1 cellular context compared by ENCODE assay signal in the genomic region with DNA sequence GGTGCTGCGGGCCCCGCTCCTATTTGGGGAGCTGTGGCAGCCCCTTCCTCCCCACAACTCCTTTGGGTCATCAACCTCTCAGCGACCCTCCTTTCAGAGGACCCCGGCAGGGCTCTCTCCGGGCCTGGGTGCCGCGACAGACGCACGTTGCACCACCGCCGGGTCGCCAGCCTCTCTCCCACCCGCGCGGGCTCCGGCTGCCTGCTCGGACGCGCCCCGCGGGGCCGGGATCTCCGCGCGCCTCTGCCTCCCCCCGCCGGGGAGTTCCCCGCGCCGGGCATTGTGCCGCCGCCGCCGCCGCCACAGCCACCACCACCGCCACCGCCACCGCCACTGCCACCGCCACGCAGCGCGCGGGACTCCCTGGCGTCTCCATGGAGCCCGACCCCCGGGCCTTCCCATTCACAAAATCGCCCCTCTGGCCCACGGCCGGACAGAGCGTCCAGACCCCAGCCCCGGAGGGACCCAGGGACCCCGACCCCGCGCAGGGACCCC.
TF ChIP-seq lines count a peak whose summit lies in the region.

No MANE protein-coding gene starts in this region.

TF ChIP-seq in GM23338, 12 proteins besides CTCF, POLR2A, EP300 and RAD21 (continued from another document):
- TF ChIP-seq, protein P1, sequence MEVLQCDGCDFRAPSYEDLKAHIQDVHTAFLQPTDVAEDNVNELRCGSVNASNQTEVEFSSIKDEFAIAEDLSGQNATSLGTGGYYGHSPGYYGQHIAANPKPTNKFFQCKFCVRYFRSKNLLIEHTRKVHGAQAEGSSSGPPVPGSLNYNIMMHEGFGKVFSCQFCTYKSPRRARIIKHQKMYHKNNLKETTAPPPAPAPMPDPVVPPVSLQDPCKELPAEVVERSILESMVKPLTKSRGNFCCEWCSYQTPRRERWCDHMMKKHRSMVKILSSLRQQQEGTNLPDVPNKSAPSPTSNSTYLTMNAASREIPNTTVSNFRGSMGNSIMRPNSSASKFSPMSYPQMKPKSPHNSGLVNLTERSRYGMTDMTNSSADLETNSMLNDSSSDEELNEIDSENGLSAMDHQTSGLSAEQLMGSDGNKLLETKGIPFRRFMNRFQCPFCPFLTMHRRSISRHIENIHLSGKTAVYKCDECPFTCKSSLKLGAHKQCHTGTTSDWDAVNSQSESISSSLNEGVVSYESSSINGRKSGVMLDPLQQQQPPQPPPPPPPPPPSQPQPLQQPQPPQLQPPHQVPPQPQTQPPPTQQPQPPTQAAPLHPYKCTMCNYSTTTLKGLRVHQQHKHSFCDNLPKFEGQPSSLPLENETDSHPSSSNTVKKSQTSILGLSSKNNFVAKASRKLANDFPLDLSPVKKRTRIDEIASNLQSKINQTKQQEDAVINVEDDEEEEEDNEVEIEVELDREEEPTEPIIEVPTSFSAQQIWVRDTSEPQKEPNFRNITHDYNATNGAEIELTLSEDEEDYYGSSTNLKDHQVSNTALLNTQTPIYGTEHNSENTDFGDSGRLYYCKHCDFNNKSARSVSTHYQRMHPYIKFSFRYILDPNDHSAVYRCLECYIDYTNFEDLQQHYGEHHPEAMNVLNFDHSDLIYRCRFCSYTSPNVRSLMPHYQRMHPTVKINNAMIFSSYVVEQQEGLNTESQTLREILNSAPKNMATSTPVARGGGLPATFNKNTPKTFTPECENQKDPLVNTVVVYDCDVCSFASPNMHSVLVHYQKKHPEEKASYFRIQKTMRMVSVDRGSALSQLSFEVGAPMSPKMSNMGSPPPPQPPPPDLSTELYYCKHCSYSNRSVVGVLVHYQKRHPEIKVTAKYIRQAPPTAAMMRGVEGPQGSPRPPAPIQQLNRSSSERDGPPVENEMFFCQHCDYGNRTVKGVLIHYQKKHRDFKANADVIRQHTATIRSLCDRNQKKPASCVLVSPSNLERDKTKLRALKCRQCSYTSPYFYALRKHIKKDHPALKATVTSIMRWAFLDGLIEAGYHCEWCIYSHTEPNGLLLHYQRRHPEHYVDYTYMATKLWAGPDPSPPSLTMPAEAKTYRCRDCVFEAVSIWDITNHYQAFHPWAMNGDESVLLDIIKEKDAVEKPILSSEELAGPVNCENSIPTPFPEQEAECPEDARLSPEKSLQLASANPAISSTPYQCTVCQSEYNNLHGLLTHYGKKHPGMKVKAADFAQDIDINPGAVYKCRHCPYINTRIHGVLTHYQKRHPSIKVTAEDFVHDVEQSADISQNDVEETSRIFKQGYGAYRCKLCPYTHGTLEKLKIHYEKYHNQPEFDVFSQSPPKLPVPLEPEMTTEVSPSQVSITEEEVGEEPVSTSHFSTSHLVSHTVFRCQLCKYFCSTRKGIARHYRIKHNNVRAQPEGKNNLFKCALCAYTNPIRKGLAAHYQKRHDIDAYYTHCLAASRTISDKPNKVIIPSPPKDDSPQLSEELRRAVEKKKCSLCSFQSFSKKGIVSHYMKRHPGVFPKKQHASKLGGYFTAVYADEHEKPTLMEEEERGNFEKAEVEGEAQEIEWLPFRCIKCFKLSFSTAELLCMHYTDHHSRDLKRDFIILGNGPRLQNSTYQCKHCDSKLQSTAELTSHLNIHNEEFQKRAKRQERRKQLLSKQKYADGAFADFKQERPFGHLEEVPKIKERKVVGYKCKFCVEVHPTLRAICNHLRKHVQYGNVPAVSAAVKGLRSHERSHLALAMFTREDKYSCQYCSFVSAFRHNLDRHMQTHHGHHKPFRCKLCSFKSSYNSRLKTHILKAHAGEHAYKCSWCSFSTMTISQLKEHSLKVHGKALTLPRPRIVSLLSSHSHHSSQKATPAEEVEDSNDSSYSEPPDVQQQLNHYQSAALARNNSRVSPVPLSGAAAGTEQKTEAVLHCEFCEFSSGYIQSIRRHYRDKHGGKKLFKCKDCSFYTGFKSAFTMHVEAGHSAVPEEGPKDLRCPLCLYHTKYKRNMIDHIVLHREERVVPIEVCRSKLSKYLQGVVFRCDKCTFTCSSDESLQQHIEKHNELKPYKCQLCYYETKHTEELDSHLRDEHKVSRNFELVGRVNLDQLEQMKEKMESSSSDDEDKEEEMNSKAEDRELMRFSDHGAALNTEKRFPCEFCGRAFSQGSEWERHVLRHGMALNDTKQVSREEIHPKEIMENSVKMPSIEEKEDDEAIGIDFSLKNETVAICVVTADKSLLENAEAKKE (CRISPR knock-in tag; IDR thresholded peaks at IDR 0.05), result no peak
